8 cellular contexts compared by ENCODE assay signal in the genomic region with DNA sequence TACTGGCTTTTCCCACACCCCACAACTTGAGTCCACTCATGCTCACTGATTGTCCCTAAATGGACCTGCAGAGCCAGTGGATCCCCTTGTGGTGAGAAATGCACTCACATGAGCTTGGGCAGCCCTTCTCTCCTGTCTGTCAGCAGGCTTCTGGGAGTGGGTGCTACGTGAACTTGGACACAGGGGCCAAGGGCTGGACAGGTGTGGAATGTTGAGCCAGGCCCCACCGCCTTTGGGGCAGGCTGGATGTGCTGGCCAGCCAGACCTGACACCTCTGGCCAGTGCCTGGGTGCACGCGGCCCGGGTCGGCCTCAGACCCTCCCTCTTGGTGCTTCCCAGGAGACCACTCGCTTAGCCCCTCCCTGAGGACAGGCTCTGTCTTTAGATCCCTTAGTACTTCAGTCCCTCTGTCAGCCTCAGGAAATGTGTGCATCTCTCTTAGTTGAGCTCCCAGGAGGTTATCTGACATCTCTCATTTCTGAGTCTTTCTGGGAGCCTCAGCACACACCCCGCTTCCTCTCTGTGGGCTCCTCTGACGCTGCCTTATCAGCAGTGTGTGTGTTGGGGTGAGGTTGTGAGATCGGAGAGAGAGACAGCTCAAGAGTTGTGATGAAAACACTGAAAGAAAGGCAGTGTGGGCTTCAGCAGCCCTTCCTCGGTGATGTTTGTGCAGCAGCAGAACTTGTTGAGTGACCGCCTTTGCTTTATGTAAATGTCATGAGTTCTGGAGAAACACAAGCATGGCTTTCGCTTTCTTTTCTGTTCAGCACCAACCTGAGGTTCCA.
DNase-seq lines count a peak whose midpoint lies in the region; ATAC-seq and TF ChIP-seq lines count a peak whose summit lies in the region.

No MANE protein-coding gene starts in this region.

- TF ChIP-seq RAD21 in HCT116 (IDR thresholded peaks at IDR 0.05; ENCODE audit: low read depth) = peak; percentile 37; the same call in 1 of the 2 replicates

- ATAC-seq in HCT116 (peak; percentile 77), right lobe of liver (peak; percentile 47 to 70 (median 54))

- TF ChIP-seq CTCF in GM13977 (IDR thresholded peaks at IDR 0.05; ENCODE audit: extremely low read depth, insufficient read depth, missing control alignments) = peak; percentile 68
- TF ChIP-seq CTCF in HCT116 (IDR thresholded peaks at IDR 0.05 in 2 of 3, conservative IDR thresholded peaks at IDR 0.05 in 1 of 3; ENCODE audit: borderline replicate concordance in 1 of 3, insufficient read depth in 1 of 3, low read depth in 2 of 3, low read length in 2 of 3) = peak; percentile 13 to 51 (median 44); a peak in 4 of 6 replicates
- 0 out of 2 replicates have a peak, but pooled peaks have one; percentile 32 for TF ChIP-seq CTCF in PC-9 (conservative IDR thresholded peaks at IDR 0.05)
- TF ChIP-seq CTCF in right lobe of liver (IDR thresholded peaks at IDR 0.05) = peak in 1 of 4 donors; percentile 17
- peak; percentile 57 for TF ChIP-seq CTCF in type B pancreatic cell (conservative IDR thresholded peaks at IDR 0.05)

- RAD21 ChIA-PET in HCT116 (lab: Charles Lee; ENCODE audit: low non-redundant PET in 1 of 2, low total read pairs in 2 of 2, uncharacterized antibody in 2 of 2, unreplicated experiment in 2 of 2) = no interaction called here

- no peak overlapping the region for H3K9ac ChIP-seq in HCT116 (ENCODE audit: low read length)

- H3K36me3 Mint-ChIP-seq in type B pancreatic cell = no peaks in the 10 kb centered on the region

- H3K27ac Mint-ChIP-seq in type B pancreatic cell = peak overlapping the region; percentile 82

- H2AFZ ChIP-seq in HCT116 (ENCODE audit: low read depth, low read length, poor library complexity, severe bottlenecking) = no peak overlapping the region
- H2AFZ ChIP-seq in PC-9 = no peak overlapping the region

- H3K4me1 ChIP-seq in HCT116 (ENCODE audit: control insufficient read depth in 1 of 2, insufficient read depth in 2 of 2, low read length in 2 of 2) = no peaks in the 10 kb centered on the region; a peak in 1 of 4 replicates
- H3K4me1 ChIP-seq in PC-9 (replicated peaks; ENCODE audit: insufficient read depth) = no peaks in the 10 kb centered on the region
- peaks cover 0 to 18% (median 9%) of the 10 kb centered on the region in 4 donors for H3K4me1 ChIP-seq in right lobe of liver

- H3K36me3 ChIP-seq in HCT116 (ENCODE audit: control insufficient read depth in 1 of 2, insufficient read depth in 2 of 2, low read length in 2 of 2) = no peaks in the 10 kb centered on the region
- no peaks in the 10 kb centered on the region for H3K36me3 ChIP-seq in PC-9 (ENCODE audit: low read depth)
- no peaks in the 10 kb centered on the region for H3K36me3 ChIP-seq in right lobe of liver

- H3K79me2 ChIP-seq in HCT116 (ENCODE audit: insufficient read depth, low read length) (no peaks in the 10 kb centered on the region), PC-9 (ENCODE audit: low read depth) (peaks cover 22% of the 10 kb centered on the region)

- BruUV-seq in HCT116 (replicated peaks; lab: Mats Ljungman, UMichigan) (no TSS peak), PC-9 (replicated peaks; lab: Mats Ljungman, UMichigan) (no TSS peak)

- POLR2A ChIA-PET in HCT116 (lab: Charles Lee) (no interaction called here), PC-9 (lab: Charles Lee; ENCODE audit: unreplicated experiment) (no interaction called here)

- H3K9me3 ChIP-seq in HCT116 (ENCODE audit: control insufficient read depth in 1 of 2, insufficient read depth in 1 of 2, low read depth in 1 of 2, low read length in 2 of 2) = no peaks in the 10 kb centered on the region
- H3K9me3 ChIP-seq in PC-9 (ENCODE audit: insufficient read depth, low read depth) = no peaks in the 10 kb centered on the region
- H3K9me3 ChIP-seq in right lobe of liver = no peaks in the 10 kb centered on the region

- H4K20me1 ChIP-seq in HCT116 (ENCODE audit: insufficient read depth) (no peaks in the 10 kb centered on the region), PC-9 (ENCODE audit: insufficient read depth) (peaks cover 5% of the 10 kb centered on the region)

- intact Hi-C loops in HCT116 (cut with micrococcal nuclease) = loop anchor here (2.0 kb wide), 1 partner anchor 62 kb away; no protein-coding TSS in a partner anchor
- intact Hi-C loops in PC-9 (cut with micrococcal nuclease; ENCODE audit: unreplicated experiment) = no loop called here
- intact Hi-C loops in right lobe of liver (cut with DNase I) = no loop called here

- H3K9me3 Mint-ChIP-seq in type B pancreatic cell = no peaks in the 10 kb centered on the region

- H3K27ac ChIP-seq in HCT116 (ENCODE audit: low read depth, low read length) (no peak overlapping the region), PC-9 (no peak overlapping the region), right lobe of liver (peak overlapping the region in 2 of 3 donors; percentile 15 to 20)

- H3K9me2 ChIP-seq in HCT116 (ENCODE audit: insufficient read depth) = no peaks in the 10 kb centered on the region
- H3K9me2 ChIP-seq in PC-9 (ENCODE audit: insufficient read depth) = no peaks in the 10 kb centered on the region

- 44% methylated on average over 5 of the region's 13 CpGs for WGBS in right lobe of liver (ENCODE audit: insufficient coverage, low coverage, low lambda C conversion rate, missing lambda C conversion rate)

- no peak overlapping the region for H3K4me2 ChIP-seq in HCT116 (ENCODE audit: low read length)
- no peak overlapping the region for H3K4me2 ChIP-seq in PC-9

- H3K4me3 Mint-ChIP-seq in type B pancreatic cell = peak overlapping the region; percentile 42

- TF ChIP-seq POLR2A in HCT116 (IDR thresholded peaks at IDR 0.05; ENCODE audit: borderline replicate concordance, extremely low read depth, insufficient read depth, insufficient read length) = no peak
- no peak for TF ChIP-seq POLR2A in right lobe of liver (IDR thresholded peaks at IDR 0.05)

- CTCF ChIA-PET in HCT116 (lab: Charles Lee) (interaction anchor here (1.0 to 1.3 kb wide), 3 partner anchors 13 to 71 kb away, joined by 3 to 4 read pairs (median 3); no protein-coding TSS in a partner anchor), PC-9 (lab: Charles Lee) (no interaction called here)

- H3F3A ChIP-seq in PC-9 (ENCODE audit: insufficient read depth, low read depth) = peaks cover 10% of the 10 kb centered on the region; the same call in 1 of the 2 replicates

- DNase-seq in GM13977 (ENCODE audit: low spot score) = peak; percentile 71
- DNase-seq in HCT116 (ENCODE audit: low read depth, low spot score) = no peak
- no peak for DNase-seq in PC-9
- peak; percentile 65 for DNase-seq in activated naive CD4-positive, alpha-beta T cell treated with Interleukin-2 at 50 U/mL for 16 hours
- peak in 1 of 3 donors; percentile 54 for DNase-seq in right lobe of liver
- DNase-seq in type B pancreatic cell (ENCODE audit: extremely low spot score, unreplicated experiment) = no peak
- DNase-seq in NCI-H1092 treated with DMSO at 0.1 percent for 48 hours (lab: John Stamatoyannopoulos, UW) = no peak
- no peak for DNase-seq in NCI-H2081 treated with DMSO at 0.1 percent for 48 hours (lab: John Stamatoyannopoulos, UW)

- in situ Hi-C loops in GM13977 (cut with MboI; ENCODE audit: low pct_unique_long_range_greater_than_20kb, low sequenced_read_pairs, unreplicated experiment) = no loop called here

- H3K4me3 ChIP-seq in HCT116 (replicated peaks in 1 of 2; ENCODE audit: low read depth in 1 of 2, low read length in 2 of 2) (no peak overlapping the region), PC-9 (no peak overlapping the region), right lobe of liver (no peak overlapping the region)

- H3K27me3 ChIP-seq in HCT116 (ENCODE audit: insufficient read depth, low read length) (no peaks in the 10 kb centered on the region), PC-9 (ENCODE audit: insufficient read depth, low read depth) (no peaks in the 10 kb centered on the region), right lobe of liver (no peaks in the 10 kb centered on the region)

- peaks cover 9% of the 10 kb centered on the region for H3K4me1 Mint-ChIP-seq in type B pancreatic cell (ENCODE audit: unreplicated experiment)

- H3K27me3 Mint-ChIP-seq in type B pancreatic cell = no peaks in the 10 kb centered on the region

TF ChIP-seq in HCT116, 20 proteins besides CTCF, POLR2A, EP300 and RAD21 (continues in another document):
- TF ChIP-seq EZH2 (IDR thresholded peaks at IDR 0.05) (no peak), SIN3A (IDR thresholded peaks at IDR 0.05; ENCODE audit: low read depth) (no peak), TCF7L2 (IDR thresholded peaks at IDR 0.05; ENCODE audit: borderline replicate concordance, extremely low read depth, insufficient read depth, insufficient read length) (no peak)
- TF ChIP-seq, protein P1, sequence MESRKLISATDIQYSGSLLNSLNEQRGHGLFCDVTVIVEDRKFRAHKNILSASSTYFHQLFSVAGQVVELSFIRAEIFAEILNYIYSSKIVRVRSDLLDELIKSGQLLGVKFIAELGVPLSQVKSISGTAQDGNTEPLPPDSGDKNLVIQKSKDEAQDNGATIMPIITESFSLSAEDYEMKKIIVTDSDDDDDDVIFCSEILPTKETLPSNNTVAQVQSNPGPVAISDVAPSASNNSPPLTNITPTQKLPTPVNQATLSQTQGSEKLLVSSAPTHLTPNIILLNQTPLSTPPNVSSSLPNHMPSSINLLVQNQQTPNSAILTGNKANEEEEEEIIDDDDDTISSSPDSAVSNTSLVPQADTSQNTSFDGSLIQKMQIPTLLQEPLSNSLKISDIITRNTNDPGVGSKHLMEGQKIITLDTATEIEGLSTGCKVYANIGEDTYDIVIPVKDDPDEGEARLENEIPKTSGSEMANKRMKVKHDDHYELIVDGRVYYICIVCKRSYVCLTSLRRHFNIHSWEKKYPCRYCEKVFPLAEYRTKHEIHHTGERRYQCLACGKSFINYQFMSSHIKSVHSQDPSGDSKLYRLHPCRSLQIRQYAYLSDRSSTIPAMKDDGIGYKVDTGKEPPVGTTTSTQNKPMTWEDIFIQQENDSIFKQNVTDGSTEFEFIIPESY (IDR thresholded peaks at IDR 0.05; ENCODE audit: extremely low read depth, insufficient replicate concordance, low read length) = no peak
- TF ChIP-seq, protein P2, sequence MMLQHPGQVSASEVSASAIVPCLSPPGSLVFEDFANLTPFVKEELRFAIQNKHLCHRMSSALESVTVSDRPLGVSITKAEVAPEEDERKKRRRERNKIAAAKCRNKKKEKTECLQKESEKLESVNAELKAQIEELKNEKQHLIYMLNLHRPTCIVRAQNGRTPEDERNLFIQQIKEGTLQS (IDR thresholded peaks at IDR 0.05) = no peak
- TF ChIP-seq, protein P3, sequence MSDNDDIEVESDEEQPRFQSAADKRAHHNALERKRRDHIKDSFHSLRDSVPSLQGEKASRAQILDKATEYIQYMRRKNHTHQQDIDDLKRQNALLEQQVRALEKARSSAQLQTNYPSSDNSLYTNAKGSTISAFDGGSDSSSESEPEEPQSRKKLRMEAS (IDR thresholded peaks at IDR 0.05) = no peak

Comparison
In these comparisons a context has a peak if more than half of its experiments do, and no peak if none do; other contexts are left out.
1. DNase-seq: peak in GM13977 (single experiment) and activated naive CD4-positive, alpha-beta T cell treated with Interleukin-2 at 50 U/mL for 16 hours (single experiment); none in HCT116 (single experiment), PC-9 (0 of 2), type B pancreatic cell (single experiment), NCI-H1092 treated with DMSO at 0.1 percent for 48 hours (single experiment) and NCI-H2081 treated with DMSO at 0.1 percent for 48 hours (single experiment).
2. H3K27ac ChIP-seq: peak in right lobe of liver (2 of 3); none in HCT116 (single experiment) and PC-9 (single experiment).